17 cellular contexts compared by ENCODE assay signal in genomic region chr11:66216911-66217310, GRCh38. TPM values are rescaled to one million over a fixed set of nuclear protein-coding genes. Genes with fewer than 3 reads are reported as not detected.
A peak's percentile ranks its signal among the peaks of the same experiment; 100 is the strongest.
DNase-seq lines count a peak whose midpoint lies in the region; ATAC-seq and TF ChIP-seq lines count a peak whose summit lies in the region.
"Had no signal": no experiment of that assay in that cellular context is flagged by ENCODE, and none has a peak within 500 bp of the region (broad histone marks: within the 10 kb centered on the region; RNA-seq: fewer than 3 reads in every experiment).

No MANE protein-coding gene starts in this region.

- H3K9me3 Mint-ChIP-seq in activated T-cell treated with anti-CD3 and anti-CD28 coated beads, Interleukin-2, amount 50 U/mL, for 24 hours = no peaks in the 10 kb centered on the region
- H3K9me3 Mint-ChIP-seq in chondrocyte (ENCODE audit: low read depth) (no peaks in the 10 kb centered on the region), GM23338 (no peaks in the 10 kb centered on the region)
- H3K9me3 Mint-ChIP-seq: CD4-positive, CD25-positive, alpha-beta regulatory T cell; H9 had no signal

- H3K79me2 ChIP-seq in GM23338 (replicated peaks; ENCODE audit: insufficient read depth) = no peaks in the 10 kb centered on the region

- no peak overlapping the region for H3K4me2 ChIP-seq in GM23338

- H3F3A ChIP-seq in GM23338 (replicated peaks; ENCODE audit: low read depth) = no peaks in the 10 kb centered on the region; the same call in 1 of the 2 replicates

- H4K20me1 ChIP-seq in GM23338 (replicated peaks; ENCODE audit: insufficient read depth) = no peaks in the 10 kb centered on the region
- H4K20me1 ChIP-seq: BLaER1 had no signal

- no peak overlapping the region for H3K4me3 ChIP-seq in upper lobe of right lung
- no peak overlapping the region for H3K4me3 ChIP-seq in GM23338
- H3K4me3 ChIP-seq: BLaER1, GM12878 had no signal

- ATAC-seq in upper lobe of right lung (no peak), GM23338 (no peak), HG03175 (IDR thresholded peaks at IDR 0.05; ENCODE audit: unreplicated experiment) (no peak)
- ATAC-seq: GM12878 had no signal

- H3K27me3 Mint-ChIP-seq in activated T-cell treated with anti-CD3 and anti-CD28 coated beads, Interleukin-2, amount 50 U/mL, for 24 hours = no peaks in the 10 kb centered on the region
- H3K27me3 Mint-ChIP-seq in chondrocyte (ENCODE audit: low read depth) = no peaks in the 10 kb centered on the region
- H3K27me3 Mint-ChIP-seq in GM23338 (ENCODE audit: insufficient read depth, low read depth, poor library complexity) = peaks cover 11% of the 10 kb centered on the region
- H3K27me3 Mint-ChIP-seq: CD4-positive, CD25-positive, alpha-beta regulatory T cell had no signal

- H3K27ac Mint-ChIP-seq in activated T-cell treated with anti-CD3 and anti-CD28 coated beads, Interleukin-2, amount 50 U/mL, for 24 hours = peak overlapping the region; percentile 40
- H3K27ac Mint-ChIP-seq in chondrocyte (ENCODE audit: unreplicated experiment) (no peak overlapping the region), GM23338 (no peak overlapping the region)
- H3K27ac Mint-ChIP-seq: H9 had no signal

- no peaks in the 10 kb centered on the region for H3K9me2 ChIP-seq in GM23338 (ENCODE audit: insufficient read depth)

- no peak for DNase-seq in activated T-cell treated with anti-CD3 and anti-CD28 coated beads, Interleukin-2, amount 50 U/mL, for 24 hours
- no peak for DNase-seq in activated T-cell treated with anti-CD3 and anti-CD28 coated beads, Interleukin-2, amount 50 U/mL, for 48 hours
- DNase-seq in chondrocyte (ENCODE audit: low spot score) (peak; percentile 12), mesenteric fat pad (ENCODE audit: low spot score) (peak; percentile 67), upper lobe of right lung (peak; percentile 1), NCI-H2081 treated with DMSO at 0.1 percent for 48 hours (lab: John Stamatoyannopoulos, UW) (no peak), GM23338 (ENCODE audit: low spot score) (no peak)
- DNase-seq: 8988T; AML-193; CD4-positive, CD25-positive, alpha-beta regulatory T cell; DMS 273 treated with DMSO at 0.1 percent for 48 hours; DMS79; GOT3 had no signal

- peaks cover 74% of the 10 kb centered on the region for H3K36me3 Mint-ChIP-seq in activated T-cell treated with anti-CD3 and anti-CD28 coated beads, Interleukin-2, amount 50 U/mL, for 24 hours (ENCODE audit: low read depth)
- H3K36me3 Mint-ChIP-seq in chondrocyte (ENCODE audit: low read depth) = peaks cover 32% of the 10 kb centered on the region
- H3K36me3 Mint-ChIP-seq in GM23338 (ENCODE audit: low read depth) = peaks cover 10% of the 10 kb centered on the region; the same call in 2 of the 3 replicates

- H3K27ac ChIP-seq in upper lobe of right lung (no peak overlapping the region), GM23338 (ENCODE audit: low read depth) (no peak overlapping the region)

- H3K27me3 ChIP-seq in upper lobe of right lung (no peaks in the 10 kb centered on the region), GM23338 (ENCODE audit: insufficient read depth) (no peaks in the 10 kb centered on the region)
- H3K27me3 ChIP-seq: BLaER1 had no signal

- no peaks in the 10 kb centered on the region for H3K9me3 ChIP-seq in upper lobe of right lung
- H3K9me3 ChIP-seq: BLaER1 had no signal

- intact Hi-C loops in upper lobe of right lung (cut with DNase I) = no loop called here

- H3K36me3 ChIP-seq in upper lobe of right lung = peaks cover 64% of the 10 kb centered on the region
- H3K36me3 ChIP-seq in GM23338 (ENCODE audit: insufficient read depth) = no peaks in the 10 kb centered on the region

- H3K4me1 ChIP-seq in upper lobe of right lung = no peaks in the 10 kb centered on the region
- H3K4me1 ChIP-seq in GM23338 (ENCODE audit: insufficient read depth) = no peaks in the 10 kb centered on the region

- no peak overlapping the region for H3K4me3 Mint-ChIP-seq in activated T-cell treated with anti-CD3 and anti-CD28 coated beads, Interleukin-2, amount 50 U/mL, for 24 hours
- H3K4me3 Mint-ChIP-seq in chondrocyte (ENCODE audit: unreplicated experiment) (no peak overlapping the region), GM23338 (no peak overlapping the region)
- H3K4me3 Mint-ChIP-seq: CD4-positive, CD25-positive, alpha-beta regulatory T cell; H9 had no signal

- H2AFZ ChIP-seq in GM23338 = no peak overlapping the region

- peaks cover 7% of the 10 kb centered on the region for H3K4me1 Mint-ChIP-seq in activated T-cell treated with anti-CD3 and anti-CD28 coated beads, Interleukin-2, amount 50 U/mL, for 24 hours (ENCODE audit: low read depth)
- no peaks in the 10 kb centered on the region for H3K4me1 Mint-ChIP-seq in chondrocyte (ENCODE audit: low read depth)
- H3K4me1 Mint-ChIP-seq in GM23338 = peaks cover 3% of the 10 kb centered on the region; the same call in 2 of the 3 replicates

- TF ChIP-seq CTCF in chondrocyte (IDR thresholded peaks at IDR 0.05) = no peak
- no peak for TF ChIP-seq CTCF in upper lobe of right lung (IDR thresholded peaks at IDR 0.05)
- TF ChIP-seq CTCF in GM23338 (conservative IDR thresholded peaks at IDR 0.05; ENCODE audit: low read depth in 2 of 2) = no peak

TF ChIP-seq in GM23338, 12 proteins besides CTCF, POLR2A, EP300 and RAD21 (continues in another document):
- TF ChIP-seq EZH2 (IDR thresholded peaks at IDR 0.05; ENCODE audit: low read depth, unreplicated experiment) = no peak
- no peak for TF ChIP-seq CREB1 (CRISPR knock-in tag; IDR thresholded peaks at IDR 0.05; ENCODE audit: low read depth)
- TF ChIP-seq EZH2phosphoT487 (IDR thresholded peaks at IDR 0.05; ENCODE audit: unreplicated experiment) = no peak
- TF ChIP-seq ZNF462 (CRISPR knock-in tag; IDR thresholded peaks at IDR 0.05) = no peak
- TF ChIP-seq POLR2AphosphoS5 (IDR thresholded peaks at IDR 0.05; ENCODE audit: low read depth) = no peak
- TF ChIP-seq JUNB (IDR thresholded peaks at IDR 0.05; ENCODE audit: unreplicated experiment) = no peak

RNA-seq across cellular contexts. Expression of gene KLC2, which starts 40.6 kb away (rescaled TPM):
- total RNA-seq in chondrocyte (44.3 to 50.8 TPM (median 47.8 TPM) in 3 replicates), mesenteric fat pad (35.0 TPM), upper lobe of right lung (27.6 TPM)
- 31.1 and 40.4 TPM in 2 replicates for total RNA-seq in GM23338 (2014; rRNA removed; shearing (Covaris generic))
- polyA plus RNA-seq in GM23338 (2016; fragmentation: Nextera tagmentation; extraction: Ambion mirVana) = 17.8 and 18.3 TPM in 2 replicates

RNA-seq across cellular contexts. Expression of gene RAB1B, which starts 51.5 kb away (rescaled TPM):
- 124 to 125 TPM (median 124 TPM) in 3 replicates for total RNA-seq in chondrocyte
- 138 TPM for total RNA-seq in mesenteric fat pad
- total RNA-seq in upper lobe of right lung = 138 TPM
- 92.7 and 99.6 TPM in 2 replicates for total RNA-seq in GM23338 (2014; rRNA removed; shearing (Covaris generic))
- 30.3 and 30.5 TPM in 2 replicates for polyA plus RNA-seq in GM23338 (2016; fragmentation: Nextera tagmentation; extraction: Ambion mirVana)

Comparison
In these comparisons a context has a peak if more than half of its experiments do, and no peak if none do; other contexts are left out.
1. DNase-seq: peak in chondrocyte (single experiment), mesenteric fat pad (single experiment) and upper lobe of right lung (single experiment); none in activated T-cell treated with anti-CD3 and anti-CD28 coated beads, Interleukin-2, amount 50 U/mL, for 24 hours (single experiment), activated T-cell treated with anti-CD3 and anti-CD28 coated beads, Interleukin-2, amount 50 U/mL, for 48 hours (0 of 2), NCI-H2081 treated with DMSO at 0.1 percent for 48 hours (single experiment) and GM23338 (single experiment).